In the genomic region with DNA sequence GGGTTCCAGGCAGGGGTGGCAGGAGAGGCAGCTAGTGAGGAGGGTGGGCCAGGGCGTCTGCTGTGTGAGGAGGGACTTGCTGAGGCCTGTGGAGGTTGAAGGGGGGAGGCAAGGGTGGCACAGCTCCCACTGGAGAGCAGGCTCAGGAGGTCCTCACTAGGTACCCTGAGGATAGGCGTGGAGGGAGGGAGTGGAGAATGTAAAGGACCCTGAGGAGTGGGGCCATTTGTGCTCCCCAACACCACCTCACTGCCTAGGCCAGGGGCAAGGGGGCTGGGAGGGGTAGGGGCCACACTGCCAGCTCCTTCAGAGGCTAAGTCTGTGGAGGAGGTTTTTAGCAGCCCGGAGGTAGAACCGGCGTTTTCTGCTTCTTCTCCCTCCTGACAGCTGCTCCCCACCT, we compare ENCODE assay signal across 27 cellular contexts.
"Had no signal": no experiment of that assay in that cellular context is flagged by ENCODE, and none has a peak within 500 bp of the region (broad histone marks: within the 10 kb centered on the region; RNA-seq: fewer than 3 reads in every experiment).

No MANE protein-coding gene starts in this region.

- DNase-seq: immature natural killer cell; kidney; left colon; left lung; lower lobe of right lung; mammary epithelial cell; mesenchymal stem cell; naive thymus-derived CD8-positive, alpha-beta T cell; occipital lobe; ovary; right lobe of liver; stimulated activated CD4-positive, alpha-beta T cell treated with anti-CD3 and anti-CD28 coated beads, Interleukin-1b, Interleukin-23, amount 100 ng/mL, for 48 hours; stimulated activated CD4-positive, alpha-beta T cell treated with anti-CD3 and anti-CD28 coated beads, Interleukin-2, amount 100 ng/mL, for 48 hours; stimulated activated CD4-positive, alpha-beta T cell treated with anti-CD3 and anti-CD28 coated beads, Interleukin-4, amount 100 ng/mL, for 4 hours; stimulated activated CD8-positive, alpha-beta memory T cell treated with anti-CD3 and anti-CD28 coated beads, Interleukin-4, amount 100 ng/mL, for 48 hours; stimulated activated naive B cell treated with anti-CD40 and anti-IgM and Interleukin-4, amounts not matched to agents 10 μg/mL and 1 μg/mL and 100 μg/mL, for 72 hours; stimulated activated naive CD8-positive, alpha-beta T cell treated with anti-CD3 and anti-CD28 coated beads, Interleukin-15, Interleukin-2, amounts not matched to agents 100 U/mL and 50 U/mL, for 24 hours; stomach; testis; thyroid gland; transverse colon; upper lobe of left lung; uterus had no signal

- H3K36me3 Mint-ChIP-seq: immature natural killer cell; naive thymus-derived CD8-positive, alpha-beta T cell; stimulated activated naive B cell treated with anti-CD40 and anti-IgM and Interleukin-4, amounts not matched to agents 10 μg/mL and 1 μg/mL and 100 μg/mL, for 72 hours had no signal

- H3K4me1 Mint-ChIP-seq: immature natural killer cell; naive thymus-derived CD8-positive, alpha-beta T cell; stimulated activated naive B cell treated with anti-CD40 and anti-IgM and Interleukin-4, amounts not matched to agents 10 μg/mL and 1 μg/mL and 100 μg/mL, for 72 hours had no signal

- H3K36me3 ChIP-seq: left lung, lower lobe of right lung, neutrophil, ovary, right atrium auricular region, right lobe of liver, stomach, thyroid gland, transverse colon, upper lobe of left lung, uterus had no signal

- H3K27me3 ChIP-seq: left lung, ovary, right atrium auricular region, right lobe of liver, testis, thyroid gland, upper lobe of left lung, uterus had no signal

- H3K4me1 ChIP-seq: left lung, lower lobe of right lung, right atrium auricular region, right lobe of liver, stomach, testis, thyroid gland, transverse colon, upper lobe of left lung, uterus had no signal

- H3K4me3 ChIP-seq: left lung, lower lobe of right lung, ovary, right atrium auricular region, right lobe of liver, smooth muscle cell, stomach, testis, thyroid gland, transverse colon, upper lobe of left lung, uterus had no signal

- H3K9me3 Mint-ChIP-seq: immature natural killer cell; naive thymus-derived CD8-positive, alpha-beta T cell; stimulated activated naive B cell treated with anti-CD40 and anti-IgM and Interleukin-4, amounts not matched to agents 10 μg/mL and 1 μg/mL and 100 μg/mL, for 72 hours had no signal

- H3K27ac ChIP-seq: left lung, lower lobe of right lung, neutrophil, ovary, right atrium auricular region, right lobe of liver, stomach, testis, thyroid gland, transverse colon, upper lobe of left lung, uterus had no signal

- H3K27ac Mint-ChIP-seq: immature natural killer cell; naive thymus-derived CD8-positive, alpha-beta T cell; progenitor cell of endocrine pancreas; stimulated activated naive B cell treated with anti-CD40 and anti-IgM and Interleukin-4, amounts not matched to agents 10 μg/mL and 1 μg/mL and 100 μg/mL, for 72 hours had no signal

- H3K9me3 ChIP-seq: left lung, lower lobe of right lung, neutrophil, ovary, right atrium auricular region, right lobe of liver, stomach, testis, thyroid gland, transverse colon, upper lobe of left lung, uterus had no signal

- ATAC-seq: left colon; left lung; lower lobe of right lung; naive thymus-derived CD8-positive, alpha-beta T cell; stimulated activated naive CD8-positive, alpha-beta T cell treated with anti-CD3 and anti-CD28 coated beads, Interleukin-15, Interleukin-2, amounts not matched to agents 100 U/mL and 50 U/mL, for 24 hours had no signal

- H3K4me3 Mint-ChIP-seq: immature natural killer cell; naive thymus-derived CD8-positive, alpha-beta T cell; stimulated activated naive B cell treated with anti-CD40 and anti-IgM and Interleukin-4, amounts not matched to agents 10 μg/mL and 1 μg/mL and 100 μg/mL, for 72 hours had no signal
